In genomic region chr1:92784639-92785500, GRCh38 we compare ENCODE assay signal across 8 cellular contexts. TPM values are rescaled to one million over a fixed set of nuclear protein-coding genes. Genes with fewer than 3 reads are reported as not detected.
DNase-seq lines count a peak whose midpoint lies in the region; ATAC-seq and TF ChIP-seq lines count a peak whose summit lies in the region.

EVI5 (minus strand) TSS chr1:92785108; CDS start chr1:92736546, 48,562 bp downstream.

- no peaks in the 10 kb centered on the region for H3K36me3 ChIP-seq in esophagus muscularis mucosa
- H3K36me3 ChIP-seq in muscle layer of duodenum (ENCODE audit: control insufficient read depth in 1 of 2, insufficient read depth in 2 of 2, low read length in 2 of 2), result no peaks in the 10 kb centered on the region

- H3K4me1 Mint-ChIP-seq in activated T-cell treated with anti-CD3 and anti-CD28 coated beads, Interleukin-2, amount 50 U/mL, for 72 hours (ENCODE audit: low read depth), result peaks cover 19% of the 10 kb centered on the region

- H3K36me3 Mint-ChIP-seq in activated T-cell treated with anti-CD3 and anti-CD28 coated beads, Interleukin-2, amount 50 U/mL, for 72 hours (ENCODE audit: insufficient read depth in 2 of 2), result no peaks in the 10 kb centered on the region

- peak; percentile 95 for DNase-seq in DMS79 (lab: John Stamatoyannopoulos, UW)
- peak; percentile 11 for DNase-seq in Jurkat, Clone E6-1 (ENCODE audit: low read depth, low spot score)
- peak; percentile 68 to 69 for DNase-seq in activated T-cell treated with anti-CD3 and anti-CD28 coated beads, Interleukin-2, amount 50 U/mL, for 72 hours
- DNase-seq in esophagus muscularis mucosa (ENCODE audit: extremely low spot score), result peak; percentile 97
- peak; percentile 12 to 55 for DNase-seq in stimulated activated CD8-positive, alpha-beta memory T cell treated with anti-CD3 and anti-CD28 coated beads, Interleukin-7, amount 100 ng/mL, for 4 hours (ENCODE audit: low read depth in 2 of 2)

- H3K27ac ChIP-seq in esophagus muscularis mucosa (replicated peaks in 1 of 4) (peak within 1 kb of the TSS; percentile 96 to 99 (median 99)), muscle layer of duodenum (ENCODE audit: low read length) (peak within 1 kb of the TSS; percentile 86)

- H3K4me1 ChIP-seq in esophagus muscularis mucosa (peaks cover 19 to 38% (median 31%) of the 10 kb centered on the region in 4 donors), muscle layer of duodenum (ENCODE audit: control insufficient read depth in 1 of 2, insufficient read depth in 2 of 2, low read length in 2 of 2) (peaks cover 3 to 5% of the 10 kb centered on the region in 2 donors)

- H3K4me3 ChIP-seq in Jurkat, Clone E6-1 (ENCODE audit: low read length), result peak within 1 kb of the TSS; percentile 50
- H3K4me3 ChIP-seq in esophagus muscularis mucosa, result peak within 1 kb of the TSS; percentile 74 to 99 (median 90)
- peak within 1 kb of the TSS; percentile 87 to 93 for H3K4me3 ChIP-seq in muscle layer of duodenum (ENCODE audit: low read depth in 1 of 2, low read length in 2 of 2)

- TF ChIP-seq EP300 in esophagus muscularis mucosa (IDR thresholded peaks at IDR 0.05), result no peak

- no peaks in the 10 kb centered on the region for H3K27me3 ChIP-seq in esophagus muscularis mucosa
- no peaks in the 10 kb centered on the region for H3K27me3 ChIP-seq in muscle layer of duodenum (ENCODE audit: low read depth, low read length)

- peak; percentile 46 for TF ChIP-seq POLR2A in esophagus muscularis mucosa (IDR thresholded peaks at IDR 0.05; ENCODE audit: low read depth)

- 0% methylated on average over 11 of the region's 94 CpGs for WGBS in esophagus muscularis mucosa

- H3K9me3 ChIP-seq in esophagus muscularis mucosa (no peaks in the 10 kb centered on the region), muscle layer of duodenum (ENCODE audit: control insufficient read depth in 1 of 2, low read length in 2 of 2) (no peaks in the 10 kb centered on the region)

- peak within 1 kb of the TSS; percentile 69 for H3K27ac Mint-ChIP-seq in activated T-cell treated with anti-CD3 and anti-CD28 coated beads, Interleukin-2, amount 50 U/mL, for 72 hours

- H3K9me3 Mint-ChIP-seq in activated T-cell treated with anti-CD3 and anti-CD28 coated beads, Interleukin-2, amount 50 U/mL, for 72 hours, result no peaks in the 10 kb centered on the region

- ATAC-seq in GM21717 (IDR thresholded peaks at IDR 0.05; ENCODE audit: unreplicated experiment), result peak; percentile 95
- ATAC-seq in activated T-cell treated with anti-CD3 and anti-CD28 coated beads, Interleukin-2, amount 50 U/mL, for 72 hours (replicated peaks in 1 of 2), result peak; percentile 86 to 88

- H3K27me3 Mint-ChIP-seq in activated T-cell treated with anti-CD3 and anti-CD28 coated beads, Interleukin-2, amount 50 U/mL, for 72 hours (ENCODE audit: low read depth), result peaks cover 62% of the 10 kb centered on the region

- TF ChIP-seq CTCF in esophagus muscularis mucosa (IDR thresholded peaks at IDR 0.05), result peak in 2 of 3 experiments; percentile 15 to 16

- intact Hi-C loops in esophagus muscularis mucosa (cut with DNase I), result loop anchor here (10.0 kb wide), 1 partner anchor 50 kb away; the partner anchor contains the start of gene RPL5

- H3K4me3 Mint-ChIP-seq in activated T-cell treated with anti-CD3 and anti-CD28 coated beads, Interleukin-2, amount 50 U/mL, for 72 hours, result peak within 1 kb of the TSS; percentile 84 to 88

TF ChIP-seq in PFSK-1, 5 proteins besides CTCF, POLR2A, EP300 and RAD21:
- TF ChIP-seq SIN3A (IDR thresholded peaks at IDR 0.05; ENCODE audit: borderline replicate concordance, insufficient read depth, low read length) (peak; percentile 67; the same call in 1 of the 2 replicates), REST (IDR thresholded peaks at IDR 0.05; ENCODE audit: insufficient read depth in 1 of 2, low read depth in 2 of 2, low read length in 2 of 2) (no peak), POLR2AphosphoS5 (IDR thresholded peaks at IDR 0.05; ENCODE audit: low read depth, low read length) (peak; percentile 84), TAF1 (IDR thresholded peaks at IDR 0.05; ENCODE audit: borderline replicate concordance, insufficient read depth, low read length) (peak; percentile 21; the same call in 1 of the 2 replicates), FOXP2 (optimal IDR thresholded peaks at IDR 0.05; ENCODE audit: borderline replicate concordance, extremely low read depth, extremely low read length, insufficient read depth) (peak; percentile 69)

RNA-seq across cellular contexts. Expression of gene EVI5, which starts in this region (rescaled TPM):
- 1.5 TPM for polyA plus RNA-seq in Jurkat, Clone E6-1 (2012; ENCODE audit: insufficient read depth, insufficient read length)
- polyA plus RNA-seq in PFSK-1 (2012; ENCODE audit: insufficient read length, low read depth), result 6.0 TPM
- total RNA-seq in activated T-cell treated with anti-CD3 and anti-CD28 coated beads, Interleukin-2, amount 50 U/mL, for 72 hours, result 10 to 100 TPM; 30.8 to 40.1 TPM
- total RNA-seq in esophagus muscularis mucosa, result 10 to 100 TPM; 32.3 to 55.2 (median 40.4) TPM

Comparison
In these comparisons a context has a peak if more than half of its experiments do, and no peak if none do; other contexts are left out.
1. Peak in every context shown above with its lines: DNase-seq, ATAC-seq, H3K4me3 ChIP-seq and H3K27ac ChIP-seq.
2. DNase-seq: peak in every context shown above with its lines; median percentile 97 in esophagus muscularis mucosa; 95 in DMS79; 68 in activated T-cell treated with anti-CD3 and anti-CD28 coated beads, Interleukin-2, amount 50 U/mL, for 72 hours; 34 in stimulated activated CD8-positive, alpha-beta memory T cell treated with anti-CD3 and anti-CD28 coated beads, Interleukin-7, amount 100 ng/mL, for 4 hours; 11 in Jurkat, Clone E6-1.